In genomic region chr14:96559571-96559970, GRCh38 we compare ENCODE assay signal across 17 cellular contexts.
"Had no signal": no experiment of that assay in that cellular context is flagged by ENCODE, and none has a peak within 500 bp of the region (broad histone marks: within the 10 kb centered on the region; RNA-seq: fewer than 3 reads in every experiment).

No MANE protein-coding gene starts in this region.

- H3K4me1 ChIP-seq: ascending aorta, breast epithelium, left lung, transverse colon had no signal

- H3K27ac ChIP-seq: ascending aorta, breast epithelium, left lung, neutrophil, skin epidermis, transverse colon had no signal

- H3K4me3 Mint-ChIP-seq: dendritic cell treated with granulocyte-macrophage colony-stimulating factor and Interleukin-4, amounts not matched to agents 40 ng/mL and 50 ng/mL, for 4 days; natural killer cell; stimulated activated naive B cell treated with anti-CD40 and anti-IgM and Interleukin-4, amounts not matched to agents 10 μg/mL and 1 μg/mL and 100 μg/mL, for 72 hours had no signal

- H3K9me3 ChIP-seq: ascending aorta, breast epithelium, left lung, neutrophil, transverse colon had no signal

- H3K9me3 Mint-ChIP-seq: dendritic cell treated with granulocyte-macrophage colony-stimulating factor and Interleukin-4, amounts not matched to agents 40 ng/mL and 50 ng/mL, for 4 days; natural killer cell; stimulated activated naive B cell treated with anti-CD40 and anti-IgM and Interleukin-4, amounts not matched to agents 10 μg/mL and 1 μg/mL and 100 μg/mL, for 72 hours had no signal

- H3K27me3 ChIP-seq: ascending aorta, breast epithelium, left lung, neutrophil, transverse colon had no signal

- H3K4me1 Mint-ChIP-seq: natural killer cell; stimulated activated naive B cell treated with anti-CD40 and anti-IgM and Interleukin-4, amounts not matched to agents 10 μg/mL and 1 μg/mL and 100 μg/mL, for 72 hours had no signal

- ATAC-seq: left lung; natural killer cell; right cardiac atrium; stimulated activated naive B cell treated with anti-CD40 and anti-IgM and Interleukin-4, amounts not matched to agents 10 μg/mL and 1 μg/mL and 100 μg/mL, for 72 hours had no signal

- H3K36me3 ChIP-seq: breast epithelium had no signal

- H3K4me3 ChIP-seq: ascending aorta, breast epithelium, left lung, skin epidermis, transverse colon had no signal

- H3K27me3 Mint-ChIP-seq: dendritic cell treated with granulocyte-macrophage colony-stimulating factor and Interleukin-4, amounts not matched to agents 40 ng/mL and 50 ng/mL, for 4 days; stimulated activated naive B cell treated with anti-CD40 and anti-IgM and Interleukin-4, amounts not matched to agents 10 μg/mL and 1 μg/mL and 100 μg/mL, for 72 hours had no signal

- H3K27ac Mint-ChIP-seq: dendritic cell treated with granulocyte-macrophage colony-stimulating factor and Interleukin-4, amounts not matched to agents 40 ng/mL and 50 ng/mL, for 4 days had no signal

- DNase-seq: activated CD4-positive, CD25-positive, alpha-beta regulatory T cell treated with anti-CD3 and anti-CD28 coated beads, Interleukin-2, amount 50 U/mL, for 72 hours; activated naive CD4-positive, alpha-beta T cell treated with Interleukin-2 at 50 U/mL for 16 hours; hypothalamus; kidney; left lung; mesenchymal stem cell; natural killer cell; right cardiac atrium; stimulated activated CD4-positive, alpha-beta T cell treated with anti-CD3 and anti-CD28 coated beads, Interleukin-15, amount 100 ng/mL, for 24 hours; stimulated activated CD4-positive, alpha-beta T cell treated with anti-CD3 and anti-CD28 coated beads, Interleukin-4, amount 100 ng/mL, for 1 hour; stimulated activated naive B cell treated with anti-CD40 and anti-IgM and Interleukin-4, amounts not matched to agents 10 μg/mL and 1 μg/mL and 100 μg/mL, for 72 hours; transverse colon had no signal
